3 cellular contexts compared by ENCODE assay signal in genomic region chr2:163374282-163374681, GRCh38.
"Had no signal": no experiment of that assay in that cellular context is flagged by ENCODE, and none has a peak within 500 bp of the region (broad histone marks: within the 10 kb centered on the region; RNA-seq: fewer than 3 reads in every experiment).

No MANE protein-coding gene starts in this region.

- H3K4me3 ChIP-seq: GM12878 had no signal

- DNase-seq: GDM1, GF-D8 had no signal
